In the genomic region with DNA sequence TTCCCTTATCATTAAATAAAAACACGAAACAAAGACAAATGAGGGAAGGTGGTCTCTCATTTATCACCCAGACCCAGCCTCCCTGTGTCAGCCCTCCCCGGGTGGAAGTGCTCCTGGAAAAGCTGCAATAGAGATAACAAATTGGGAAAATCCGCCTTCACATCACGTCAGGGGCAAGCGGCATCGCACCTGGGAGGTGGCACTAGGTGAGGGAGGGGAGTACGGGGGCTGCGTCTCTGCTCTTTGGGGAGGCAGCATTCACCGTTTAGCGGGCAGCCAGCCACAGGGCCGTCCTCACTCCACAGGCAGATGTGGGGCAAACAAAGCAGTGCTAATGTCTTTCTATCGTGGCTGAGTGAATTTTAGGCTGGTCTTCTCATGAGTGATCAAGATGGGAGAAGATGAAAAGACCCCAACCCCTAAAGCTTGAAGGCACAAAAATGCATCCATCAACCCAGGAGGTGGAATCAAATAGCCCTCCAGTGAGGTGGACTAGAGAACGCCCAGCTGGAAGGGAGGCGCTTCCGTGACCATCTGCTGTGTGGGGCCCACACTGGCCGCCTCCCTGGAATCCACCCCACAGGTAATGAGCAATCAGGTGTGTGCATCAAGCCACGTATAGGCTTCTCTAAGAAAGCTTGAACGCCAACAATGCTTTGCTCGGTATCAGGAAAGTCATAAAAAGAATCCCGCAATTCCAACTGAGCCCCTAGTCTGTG, we compare ENCODE assay signal across 15 cellular contexts.
A peak's percentile ranks its signal among the peaks of the same experiment; 100 is the strongest.
DNase-seq lines count a peak whose midpoint lies in the region; ATAC-seq and TF ChIP-seq lines count a peak whose summit lies in the region.
"Had no signal": no experiment of that assay in that cellular context is flagged by ENCODE, and none has a peak within 500 bp of the region (broad histone marks: within the 10 kb centered on the region; RNA-seq: fewer than 3 reads in every experiment).

No MANE protein-coding gene starts in this region.

- WGBS in sigmoid colon, 2 donors: 69% methylated on average over 20 of the region's 20 CpGs

- peaks cover 2% of the 10 kb centered on the region for H3K9me3 Mint-ChIP-seq in chondrocyte (ENCODE audit: low read depth)
- H3K9me3 Mint-ChIP-seq: CD8-positive, alpha-beta T cell had no signal

- peaks cover 0 to 9% (median 0%) of the 10 kb centered on the region in 3 donors for H3K27me3 ChIP-seq in sigmoid colon
- H3K27me3 ChIP-seq in WERI-Rb-1 (ENCODE audit: insufficient read depth, low read depth, severe bottlenecking): no peaks in the 10 kb centered on the region

- peaks cover 0 to 11% (median 2%) of the 10 kb centered on the region in 4 donors for H3K4me1 ChIP-seq in sigmoid colon

- H3K4me3 ChIP-seq in sigmoid colon (no peak overlapping the region), WERI-Rb-1 (ENCODE audit: low read depth, low read length) (no peak overlapping the region)

- TF ChIP-seq CTCF in chondrocyte (IDR thresholded peaks at IDR 0.05) (no peak), sigmoid colon (IDR thresholded peaks at IDR 0.05) (no peak), WERI-Rb-1 (IDR thresholded peaks at IDR 0.05; ENCODE audit: low read depth, low read length) (no peak)

- TF ChIP-seq POLR2A in sigmoid colon (IDR thresholded peaks at IDR 0.05): no peak

- ATAC-seq in HG03108 (IDR thresholded peaks at IDR 0.05; ENCODE audit: unreplicated experiment): no peak
- ATAC-seq: CD8-positive, alpha-beta T cell; Panc1 had no signal

- intact Hi-C loops in sigmoid colon (cut with DNase I): no loop called here

- TF ChIP-seq EP300 in sigmoid colon (IDR thresholded peaks at IDR 0.05): no peak

- peak; percentile 8 for DNase-seq in activated CD4-positive, CD25-positive, alpha-beta regulatory T cell treated with anti-CD3 and anti-CD28 coated beads, Interleukin-2, amount 50 U/mL, for 72 hours
- DNase-seq in activated CD4-positive, CD25-positive, alpha-beta regulatory T cell (lab: John Stamatoyannopoulos, UW): no peak
- DNase-seq in chondrocyte (ENCODE audit: low spot score): peak; percentile 68
- peak; percentile 72 for DNase-seq in mesenteric fat pad (ENCODE audit: low spot score)
- DNase-seq in sigmoid colon: peak; percentile 37
- DNase-seq in WERI-Rb-1: no peak
- no peak for DNase-seq in activated CD8-positive, alpha-beta memory T cell treated with anti-CD3 and anti-CD28 coated beads, Interleukin-2, amount 50 U/mL, for 48 hours
- DNase-seq: CD8-positive, alpha-beta T cell; GOT3; NCI-H1048; NCI-H1436 treated with DMSO at 0.1 percent for 48 hours; NCI-H2029 treated with DMSO at 0.1 percent for 48 hours; Right ventricle myocardium superior had no signal

- no peak overlapping the region for H3K27ac Mint-ChIP-seq in chondrocyte (ENCODE audit: unreplicated experiment)
- H3K27ac Mint-ChIP-seq: CD8-positive, alpha-beta T cell had no signal

- H3K27ac ChIP-seq in sigmoid colon (no peak overlapping the region), WERI-Rb-1 (no peak overlapping the region)

- no peaks in the 10 kb centered on the region for H3K9me3 ChIP-seq in sigmoid colon
- no peaks in the 10 kb centered on the region for H3K9me3 ChIP-seq in WERI-Rb-1 (ENCODE audit: severe bottlenecking)

- H3K27me3 Mint-ChIP-seq in chondrocyte (ENCODE audit: low read depth): peaks cover 4% of the 10 kb centered on the region

- H3K36me3 ChIP-seq in sigmoid colon: no peaks in the 10 kb centered on the region
- H3K36me3 ChIP-seq in WERI-Rb-1: no peaks in the 10 kb centered on the region

- no peaks in the 10 kb centered on the region for H3K4me1 Mint-ChIP-seq in chondrocyte (ENCODE audit: low read depth)

- H3K36me3 Mint-ChIP-seq in chondrocyte (ENCODE audit: low read depth): no peaks in the 10 kb centered on the region
- H3K36me3 Mint-ChIP-seq: CD8-positive, alpha-beta T cell had no signal

- no peak overlapping the region for H3K4me3 Mint-ChIP-seq in chondrocyte (ENCODE audit: unreplicated experiment)
- H3K4me3 Mint-ChIP-seq: CD8-positive, alpha-beta T cell had no signal

Comparison
In these comparisons a context has a peak if more than half of its experiments do, and no peak if none do; other contexts are left out.
1. DNase-seq: peak in activated CD4-positive, CD25-positive, alpha-beta regulatory T cell treated with anti-CD3 and anti-CD28 coated beads, Interleukin-2, amount 50 U/mL, for 72 hours (single experiment), chondrocyte (single experiment), mesenteric fat pad (single experiment) and sigmoid colon (single experiment); none in activated CD4-positive, CD25-positive, alpha-beta regulatory T cell (0 of 4), WERI-Rb-1 (single experiment) and activated CD8-positive, alpha-beta memory T cell treated with anti-CD3 and anti-CD28 coated beads, Interleukin-2, amount 50 U/mL, for 48 hours (single experiment).